Comparison of ENCODE assay signal across 23 cellular contexts in genomic region chr20:63491078-63491477, GRCh38. TPM values are rescaled to one million over a fixed set of nuclear protein-coding genes. Genes with fewer than 3 reads are reported as not detected.
"Had no signal": no experiment of that assay in that cellular context is flagged by ENCODE, and none has a peak within 500 bp of the region (broad histone marks: within the 10 kb centered on the region; RNA-seq: fewer than 3 reads in every experiment).

No MANE protein-coding gene starts in this region.

- H3K9me3 ChIP-seq: MG63, SK-N-SH had no signal

- H3K9ac ChIP-seq: SK-N-SH had no signal

- H3K4me3 ChIP-seq: MG63 had no signal

- H3K27me3 ChIP-seq: MG63 had no signal

- DNase-seq: IMR-90, Karpas-422, KG1, MG63, NCI-H1092, NCI-H1105 treated with DMSO at 0.1 percent for 48 hours, NCI-H1436, NCI-H187, NCI-H2029, NCI-H2081 treated with DMSO at 0.1 percent for 48 hours, NCI-H2171, NCI-H226, NCI-H446, NCI-H510A, NCI-H524 treated with DMSO at 0.1 percent for 48 hours, NCI-H69, NCI-H774, RPMI8226, SHP77 had no signal

- H3K36me3 ChIP-seq: MG63 had no signal

- H3K4me2 ChIP-seq: SK-N-SH had no signal

- FAIRE-seq: HepG2, RCC 7860 had no signal

RNA-seq across cellular contexts. Expression of gene KCNQ2, which starts 18.6 kb away (rescaled TPM):
- total RNA-seq: HepG2, IMR-90 had no signal
- polyA plus RNA-seq: HepG2 had no signal

RNA-seq across cellular contexts. Expression of gene PTK6, which starts 46.1 kb away (rescaled TPM):
- total RNA-seq: HepG2, IMR-90, SK-MEL-5 had no signal
- polyA plus RNA-seq: IMR-90 had no signal

RNA-seq across cellular contexts. Expression of gene SRMS, which starts 56.5 kb away (rescaled TPM):
- total RNA-seq: HepG2, IMR-90, SK-MEL-5 had no signal
- polyA plus RNA-seq: HepG2, IMR-90, SK-N-SH had no signal
